Comparison of ENCODE assay signal across 7 cellular contexts in genomic region chr19:33302175-33302973, GRCh38. TPM values are rescaled to one million over a fixed set of nuclear protein-coding genes. Genes with fewer than 3 reads are reported as not detected.
DNase-seq lines count a peak whose midpoint lies in the region; ATAC-seq and TF ChIP-seq lines count a peak whose summit lies in the region.

Gene CEBPA, minus strand, starts transcription at chr19:33302534. Its CDS starts 120 bp downstream, at chr19:33302414.

- CTCF ChIA-PET in WTC11 (lab: Charles Lee): interaction anchor here (0.6 to 2.3 kb wide), 18 partner anchors 9 to 475 kb away, joined by 3 to 15 read pairs (median 4); partner anchors contain the start of genes CEBPG and SLC7A10

- ATAC-seq in HG02798 (IDR thresholded peaks at IDR 0.05; ENCODE audit: poor library complexity, unreplicated experiment) (peak; percentile 84), WTC11 (peak; percentile 75)

- H3K4me3 Mint-ChIP-seq in WTC11: peak within 1 kb of the TSS; percentile 68

- no peak within 1 kb of the TSS for H3K27ac Mint-ChIP-seq in WTC11

- H3K36me3 Mint-ChIP-seq in WTC11: no peaks in the 10 kb centered on the region

- peak; percentile 93 to 96 for DNase-seq in NCI-H1930 (lab: John Stamatoyannopoulos, UW)
- peak; percentile 80 for DNase-seq in WTC11 (ENCODE audit: low spot score)
- peak; percentile 86 for DNase-seq in cerebellum (ENCODE audit: low spot score)
- DNase-seq in kidney tubule cell (ENCODE audit: low spot score): peak; percentile 84
- peak; percentile 13 to 39 for DNase-seq in stimulated activated CD4-positive, alpha-beta T cell treated with anti-CD3 and anti-CD28 coated beads, Interleukin-15, amount 100 ng/mL, for 48 hours (ENCODE audit: low read depth in 2 of 2)

- no peak for TF ChIP-seq CTCF in WTC11 (IDR thresholded peaks at IDR 0.05)

- H3K27me3 Mint-ChIP-seq in WTC11 (ENCODE audit: low read depth): peaks cover 41% of the 10 kb centered on the region

- TF ChIP-seq POLR2A in GM15510 (IDR thresholded peaks at IDR 0.05; ENCODE audit: borderline replicate concordance, extremely low read depth, insufficient read length): peak; percentile 54

- H3K4me1 Mint-ChIP-seq in WTC11: peaks cover 30% of the 10 kb centered on the region

- H3K9me3 Mint-ChIP-seq in WTC11: no peaks in the 10 kb centered on the region

- POLR2A ChIA-PET in WTC11 (lab: Charles Lee): interaction anchor here (0.6 to 2.1 kb wide), 7 partner anchors 9 to 93 kb away, joined by 3 to 12 read pairs (median 3); partner anchors contain the start of gene CEBPG

TF ChIP-seq in WTC11, 78 proteins besides CTCF, POLR2A, EP300 and RAD21 (continues in another document):
- TF ChIP-seq ZNF423 (CRISPR knock-in tag; IDR thresholded peaks at IDR 0.05) (peak; percentile 70; the same call in 1 of the 2 replicates), IRF1 (CRISPR knock-in tag; IDR thresholded peaks at IDR 0.05) (no peak), TP53 (CRISPR knock-in tag; IDR thresholded peaks at IDR 0.05) (no peak), ZNF219 (CRISPR knock-in tag; IDR thresholded peaks at IDR 0.05; ENCODE audit: borderline replicate concordance) (no peak; the same call in 1 of the 2 replicates), CREB1 (CRISPR knock-in tag; IDR thresholded peaks at IDR 0.05) (no peak), MLX (CRISPR knock-in tag; IDR thresholded peaks at IDR 0.05) (no peak), TCF7 (CRISPR knock-in tag; IDR thresholded peaks at IDR 0.05; ENCODE audit: low read depth) (no peak), ARID4B (CRISPR knock-in tag; IDR thresholded peaks at IDR 0.05; ENCODE audit: borderline replicate concordance) (peak; percentile 58; the same call in 1 of the 2 replicates), ZNF317 (CRISPR knock-in tag; IDR thresholded peaks at IDR 0.05; ENCODE audit: borderline replicate concordance, low read depth) (peak; percentile 6; the same call in 1 of the 2 replicates), NR1H2 (CRISPR knock-in tag; IDR thresholded peaks at IDR 0.05) (no peak), GRHL2 (CRISPR knock-in tag; IDR thresholded peaks at IDR 0.05; ENCODE audit: insufficient replicate concordance, severe bottlenecking) (no peak), ZNF671 (CRISPR knock-in tag; IDR thresholded peaks at IDR 0.05) (no peak), TEAD4 (CRISPR knock-in tag; IDR thresholded peaks at IDR 0.05) (no peak), CREM (CRISPR knock-in tag; IDR thresholded peaks at IDR 0.05) (peak; percentile 66), USF1 (CRISPR knock-in tag; IDR thresholded peaks at IDR 0.05) (peak; percentile 75; the same call in 1 of the 2 replicates), NR2C2 (CRISPR knock-in tag; IDR thresholded peaks at IDR 0.05) (no peak), KAT7 (CRISPR knock-in tag; IDR thresholded peaks at IDR 0.05; ENCODE audit: borderline replicate concordance) (peak; percentile 34; the same call in 1 of the 2 replicates), ZNF121 (CRISPR knock-in tag; IDR thresholded peaks at IDR 0.05) (no peak), ZNF232 (CRISPR knock-in tag; IDR thresholded peaks at IDR 0.05) (no peak), PRRX2 (CRISPR knock-in tag; IDR thresholded peaks at IDR 0.05) (peak; percentile 70; the same call in 1 of the 2 replicates), NFATC4 (CRISPR knock-in tag; IDR thresholded peaks at IDR 0.05) (peak; percentile 87), FOXP4 (CRISPR knock-in tag; IDR thresholded peaks at IDR 0.05) (peak; percentile 71), ZNF512 (CRISPR knock-in tag; IDR thresholded peaks at IDR 0.05; ENCODE audit: borderline replicate concordance) (no peak), CBFB (CRISPR knock-in tag; IDR thresholded peaks at IDR 0.05; ENCODE audit: low read depth) (0 out of 2 replicates have a peak, but pooled peaks have one; percentile 28)

RNA-seq across cellular contexts. Expression of gene CEBPA, which starts in this region (rescaled TPM):
- total RNA-seq in WTC11 (2021): 5.6 to 6.6 TPM (median 5.8 TPM) in 3 replicates
- 2.2 TPM for total RNA-seq in cerebellum

Comparison
In these comparisons a context has a peak if more than half of its experiments do, and no peak if none do; other contexts are left out.
1. Peak in every context shown above with its lines: DNase-seq and ATAC-seq.
2. DNase-seq: peak in every context shown above with its lines; median percentile 94 in NCI-H1930; 86 in cerebellum; 84 in kidney tubule cell; 80 in WTC11; 26 in stimulated activated CD4-positive, alpha-beta T cell treated with anti-CD3 and anti-CD28 coated beads, Interleukin-15, amount 100 ng/mL, for 48 hours.